ENCODE assay signal across 33 cellular contexts in genomic region chr12:102766961-102767360, GRCh38.
"Had no signal": no experiment of that assay in that cellular context is flagged by ENCODE, and none has a peak within 500 bp of the region (broad histone marks: within the 10 kb centered on the region; RNA-seq: fewer than 3 reads in every experiment).

No MANE protein-coding gene starts in this region.

- H3K36me3 ChIP-seq: adrenal gland, brain microvascular endothelial cell, breast epithelium, WERI-Rb-1 had no signal

- H3K27ac ChIP-seq: adrenal gland, body of pancreas, brain microvascular endothelial cell, breast epithelium, WERI-Rb-1 had no signal

- H3K9me3 ChIP-seq: adrenal gland, body of pancreas, breast epithelium had no signal

- H3K4me3 ChIP-seq: adrenal gland, body of pancreas, breast epithelium had no signal

- DNase-seq: activated CD4-positive, alpha-beta memory T cell treated with anti-CD3 and anti-CD28 coated beads, Interleukin-2, amount 10 ng/mL, durations not matched to agents 7 days and 5 days; activated CD4-positive, alpha-beta T cell treated with anti-CD3 and anti-CD28 coated beads for 1 hour; activated CD4-positive, alpha-beta T cell treated with anti-CD3 and anti-CD28 coated beads for 36 hours; activated CD4-positive, alpha-beta T cell treated with anti-CD3 and anti-CD28 coated beads for 48 hours; activated CD4-positive, alpha-beta T cell treated with anti-CD3 and anti-CD28 coated beads, Interleukin-2, amount 10 ng/mL, durations not matched to agents 7 days and 5 days; activated CD4-positive, alpha-beta T cell treated with anti-CD3 and anti-CD28 coated beads, Interleukin-2, amount 50 U/mL, for 48 hours; activated CD4-positive, CD25-positive, alpha-beta regulatory T cell; activated CD8-positive, alpha-beta memory T cell treated with anti-CD3 and anti-CD28 coated beads for 24 hours; activated CD8-positive, alpha-beta memory T cell treated with anti-CD3 and anti-CD28 coated beads, Interleukin-2, amount 10 ng/mL, durations not matched to agents 7 days and 5 days; activated CD8-positive, alpha-beta memory T cell treated with anti-CD3 and anti-CD28 coated beads, Interleukin-2, amount 50 U/mL, for 48 hours; activated CD8-positive, alpha-beta T cell treated with anti-CD3 and anti-CD28 coated beads, Interleukin-2, amount 10 ng/mL, durations not matched to agents 7 days and 5 days; activated effector memory CD4-positive, alpha-beta T cell treated with Interleukin-2 at 50 U/mL for 16 hours; activated gamma-delta T cell; activated naive CD4-positive, alpha-beta T cell treated with anti-CD3 and anti-CD28 coated beads for 36 hours; activated naive CD4-positive, alpha-beta T cell treated with anti-CD3 and anti-CD28 coated beads, Interleukin-2, amount 50 U/mL, for 16 hours; activated naive CD8-positive, alpha-beta T cell treated with anti-CD3 and anti-CD28 coated beads for 36 hours; activated T-cell treated with anti-CD3 and anti-CD28 coated beads, Interleukin-2, amount 50 U/mL, for 24 hours; activated T-cell treated with anti-CD3 and anti-CD28 coated beads, Interleukin-2, amount 50 U/mL, for 48 hours; adrenal gland; amniotic stem cell; aorta; body of pancreas; brain microvascular endothelial cell; central memory CD4-positive, alpha-beta T cell; T-helper 2 cell; T-helper 9 cell; WERI-Rb-1 had no signal

- H3K4me1 ChIP-seq: adrenal gland, body of pancreas, breast epithelium had no signal

- FAIRE-seq: astrocyte, colon had no signal

- H3K27me3 ChIP-seq: adrenal gland, body of pancreas, brain microvascular endothelial cell, breast epithelium had no signal

- ATAC-seq: activated CD4-positive, alpha-beta T cell treated with anti-CD3 and anti-CD28 coated beads for 36 hours; activated CD4-positive, CD25-positive, alpha-beta regulatory T cell treated with anti-CD3 and anti-CD28 coated beads, Interleukin-2, amount 50 U/mL, for 24 hours; activated CD8-positive, alpha-beta memory T cell treated with anti-CD3 and anti-CD28 coated beads, Interleukin-2, amount 10 ng/mL, durations not matched to agents 7 days and 5 days; activated CD8-positive, alpha-beta T cell treated with anti-CD3 and anti-CD28 coated beads, Interleukin-2, amount 10 ng/mL, durations not matched to agents 7 days and 5 days; activated naive CD4-positive, alpha-beta T cell treated with anti-CD3 and anti-CD28 coated beads, Interleukin-2, amount 50 U/mL, for 72 hours; body of pancreas; WTC11 had no signal
